12 cellular contexts compared by ENCODE assay signal in the genomic region with DNA sequence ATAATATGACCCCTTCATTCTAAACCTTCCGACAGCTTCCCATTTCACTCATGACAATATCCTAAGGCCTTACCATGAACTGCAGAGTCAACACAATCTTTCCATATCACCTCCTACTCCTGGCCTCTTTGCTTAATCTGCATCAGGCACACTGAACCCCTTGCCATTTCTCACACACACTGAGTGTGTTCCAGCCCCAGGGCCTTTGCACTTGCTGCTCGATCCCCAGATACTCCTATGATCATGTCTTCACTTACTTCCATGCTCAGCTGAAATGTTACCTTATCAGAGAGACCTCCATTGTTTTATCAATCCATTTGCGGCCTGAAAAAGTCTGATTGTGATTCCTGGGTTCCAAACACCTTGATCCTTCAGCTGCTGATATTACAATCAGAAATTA. TPM values are rescaled to one million over a fixed set of nuclear protein-coding genes. Genes with fewer than 3 reads are reported as not detected.
DNase-seq lines count a peak whose midpoint lies in the region; ATAC-seq, FAIRE-seq and TF ChIP-seq lines count a peak whose summit lies in the region.
"Had no signal": no experiment of that assay in that cellular context is flagged by ENCODE, and none has a peak within 500 bp of the region (broad histone marks: within the 10 kb centered on the region; RNA-seq: fewer than 3 reads in every experiment).

No MANE protein-coding gene starts in this region.

- no peak overlapping the region for H3K9ac ChIP-seq in endothelial cell of umbilical vein (replicated peaks; ENCODE audit: extremely low read depth, insufficient read depth, low read length)

- no peaks in the 10 kb centered on the region for H4K20me1 ChIP-seq in DOHH2 (ENCODE audit: control insufficient read depth, insufficient read depth, low read depth, low read length)
- H4K20me1 ChIP-seq in endothelial cell of umbilical vein (replicated peaks; ENCODE audit: control insufficient read depth, extremely low read depth, insufficient read depth, low read length) = no peaks in the 10 kb centered on the region

- no peak for TF ChIP-seq POLR2A in endothelial cell of umbilical vein (IDR thresholded peaks at IDR 0.05; ENCODE audit: low read depth, low read length)

- POLR2A ChIA-PET in endothelial cell of umbilical vein (lab: Charles Lee) = no interaction called here

- H3K4me2 ChIP-seq in DOHH2 (ENCODE audit: low read length) (peak overlapping the region; percentile 69), endothelial cell of umbilical vein (ENCODE audit: insufficient read depth, low read length) (no peak overlapping the region)

- ATAC-seq in RWPE2 (ENCODE audit: low read depth) (no peak), psoas muscle (no peak), GM19328 (IDR thresholded peaks at IDR 0.05; ENCODE audit: unreplicated experiment) (no peak), HG02759 (IDR thresholded peaks at IDR 0.05; ENCODE audit: unreplicated experiment) (no peak), HG03521 (IDR thresholded peaks at IDR 0.05; ENCODE audit: unreplicated experiment) (no peak)

- H3K79me2 ChIP-seq in DOHH2 (ENCODE audit: control insufficient read depth, low read length) = no peaks in the 10 kb centered on the region
- no peaks in the 10 kb centered on the region for H3K79me2 ChIP-seq in endothelial cell of umbilical vein (ENCODE audit: control insufficient read depth, insufficient read depth, low read length)

- H2AFZ ChIP-seq in endothelial cell of umbilical vein (ENCODE audit: low read depth, low read length) = no peak overlapping the region

- H3K27ac ChIP-seq in DOHH2 (ENCODE audit: low read depth, low read length) = peak overlapping the region; percentile 57; the same call in 1 of the 2 replicates
- peak overlapping the region; percentile 74 for H3K27ac ChIP-seq in RWPE2 (ENCODE audit: poor library complexity, severe bottlenecking)
- H3K27ac ChIP-seq in endothelial cell of umbilical vein (ENCODE audit: insufficient read depth, low read depth, low read length) = peak overlapping the region; percentile 55
- H3K27ac ChIP-seq in psoas muscle = peak overlapping the region; percentile 85
- H3K27ac ChIP-seq: SJCRH30 had no signal

- H3K36me3 ChIP-seq in DOHH2 (ENCODE audit: control insufficient read depth, low read length) (no peaks in the 10 kb centered on the region), RWPE2 (ENCODE audit: low read depth) (no peaks in the 10 kb centered on the region), endothelial cell of umbilical vein (ENCODE audit: control insufficient read depth in 2 of 2, extremely low read depth in 1 of 2, insufficient read depth in 2 of 2, low read length in 2 of 2) (no peaks in the 10 kb centered on the region), psoas muscle (ENCODE audit: insufficient read depth in 1 of 2, low read depth in 1 of 2) (no peaks in the 10 kb centered on the region)
- H3K36me3 ChIP-seq: SJCRH30 had no signal

- no TSS peak for BruUV-seq in endothelial cell of umbilical vein (replicated peaks; lab: Mats Ljungman, UMichigan)

- H3K27me3 ChIP-seq in DOHH2 (ENCODE audit: control insufficient read depth, low read length) = no peaks in the 10 kb centered on the region
- no peaks in the 10 kb centered on the region for H3K27me3 ChIP-seq in RWPE2 (ENCODE audit: insufficient read depth, poor library complexity, severe bottlenecking)
- H3K27me3 ChIP-seq in endothelial cell of umbilical vein (ENCODE audit: control insufficient read depth in 2 of 2, insufficient read depth in 2 of 2, low read length in 2 of 2) = no peaks in the 10 kb centered on the region
- H3K27me3 ChIP-seq in psoas muscle (ENCODE audit: insufficient read depth in 3 of 3, low read length in 2 of 3) = no peaks in the 10 kb centered on the region
- H3K27me3 ChIP-seq: SJCRH30 had no signal

- dilution Hi-C loops in endothelial cell of umbilical vein (cut with MboI; ENCODE audit: extremely low pct_ligation_motif_present, low sequenced_read_pairs) = no loop called here

- WGBS in psoas muscle, 3 donors = 62 to 83% (median 63%) methylated on average over 3 of the region's 3 CpGs

- FAIRE-seq in endothelial cell of umbilical vein (lab: Jason Lieb, UNC) = no peak

- TF ChIP-seq CTCF in DOHH2 (IDR thresholded peaks at IDR 0.05; ENCODE audit: low read depth, low read length, poor library complexity, severe bottlenecking) (no peak), RWPE2 (IDR thresholded peaks at IDR 0.05; ENCODE audit: poor library complexity, severe bottlenecking) (no peak), endothelial cell of umbilical vein (IDR thresholded peaks at IDR 0.05; ENCODE audit: extremely low read depth in 1 of 2, insufficient read depth in 1 of 2, low read depth in 1 of 2, low read length in 2 of 2) (no peak), psoas muscle (IDR thresholded peaks at IDR 0.05) (no peak)

- H3K9me1 ChIP-seq in endothelial cell of umbilical vein (replicated peaks; ENCODE audit: control insufficient read depth, extremely low read depth, insufficient read depth, low read length) = no peaks in the 10 kb centered on the region

- CTCF ChIA-PET in endothelial cell of umbilical vein (lab: Charles Lee) = interaction anchor here (0.7 to 1.5 kb wide), 4 partner anchors 11 to 118 kb away, joined by 3 to 5 read pairs (median 3); no protein-coding TSS in a partner anchor

- peaks cover 3% of the 10 kb centered on the region; the same call in 1 of the 2 replicates for H3F3A ChIP-seq in DOHH2 (ENCODE audit: control insufficient read depth, insufficient read depth)

- no peaks in the 10 kb centered on the region for H3K9me3 ChIP-seq in DOHH2 (ENCODE audit: control insufficient read depth, insufficient read depth, low read length)
- no peaks in the 10 kb centered on the region for H3K9me3 ChIP-seq in RWPE2 (ENCODE audit: severe bottlenecking)
- H3K9me3 ChIP-seq in endothelial cell of umbilical vein (replicated peaks; ENCODE audit: control insufficient read depth, insufficient read depth, low read length) = no peaks in the 10 kb centered on the region
- no peaks in the 10 kb centered on the region for H3K9me3 ChIP-seq in psoas muscle
- H3K9me3 ChIP-seq: SJCRH30 had no signal

- intact Hi-C loops in endothelial cell of umbilical vein (cut with micrococcal nuclease) = loop anchor here (1.0 kb wide), 3 partner anchors 41 to 141 kb away; partner anchors contain the start of gene ETS2
- intact Hi-C loops in psoas muscle (cut with DNase I) = loop anchor here (1.0 to 5.0 kb wide), 4 partner anchors 40 to 52 kb away; partner anchors contain the start of gene ETS2 (in 1 of the 2)

- peaks cover 55% of the 10 kb centered on the region for H3K4me1 ChIP-seq in DOHH2 (ENCODE audit: control insufficient read depth, low read length)
- peaks cover 25% of the 10 kb centered on the region for H3K4me1 ChIP-seq in RWPE2 (ENCODE audit: insufficient read depth, poor library complexity, severe bottlenecking)
- H3K4me1 ChIP-seq in endothelial cell of umbilical vein (ENCODE audit: control insufficient read depth, extremely low read depth, insufficient read depth, low read length) = peaks cover 41% of the 10 kb centered on the region
- peaks cover 24% of the 10 kb centered on the region for H3K4me1 ChIP-seq in psoas muscle

- DNase-seq in RWPE2 (ENCODE audit: low spot score) = no peak
- no peak for DNase-seq in endothelial cell of umbilical vein (ENCODE audit: low read depth, low spot score)
- no peak for DNase-seq in psoas muscle
- DNase-seq: C1 segment of cervical spinal cord, Kasumi-1, NCI-H187 treated with DMSO at 0.1 percent for 48 hours, OCI-M1 had no signal

- no peaks in the 10 kb centered on the region for H3K9me2 ChIP-seq in DOHH2 (replicated peaks; ENCODE audit: control insufficient read depth, low read length)

- no peak overlapping the region for H3K4me3 ChIP-seq in DOHH2 (ENCODE audit: low read length)
- H3K4me3 ChIP-seq in RWPE2 (ENCODE audit: severe bottlenecking) = no peak overlapping the region
- H3K4me3 ChIP-seq in endothelial cell of umbilical vein (replicated peaks in 1 of 3; ENCODE audit: insufficient read depth in 1 of 3, low read depth in 1 of 3, low read length in 3 of 3) = no peak overlapping the region
- H3K4me3 ChIP-seq in psoas muscle = peak overlapping the region; percentile 47
- H3K4me3 ChIP-seq: SJCRH30 had no signal

TF ChIP-seq in endothelial cell of umbilical vein, 7 proteins besides CTCF, POLR2A, EP300 and RAD21:
- TF ChIP-seq POLR2AphosphoS5 (IDR thresholded peaks at IDR 0.05; ENCODE audit: insufficient read depth, low read depth, low read length) (no peak), MYC (IDR thresholded peaks at IDR 0.05; ENCODE audit: low read depth, low read length) (no peak), JUN (IDR thresholded peaks at IDR 0.05; ENCODE audit: borderline replicate concordance, insufficient read depth, insufficient read length, low read depth) (no peak), MAX (IDR thresholded peaks at IDR 0.05; ENCODE audit: insufficient read depth, insufficient read length) (no peak), GATA2 (IDR thresholded peaks at IDR 0.05; ENCODE audit: insufficient read depth, insufficient read length, low read depth, low read length) (no peak), FOS (IDR thresholded peaks at IDR 0.05; ENCODE audit: borderline replicate concordance, insufficient read depth, low read length) (no peak), EZH2 (IDR thresholded peaks at IDR 0.05; ENCODE audit: borderline replicate concordance, low read depth, low read length, severe bottlenecking) (no peak)

RNA-seq across cellular contexts. Expression of gene ETS2, which starts 47.0 kb away (rescaled TPM):
- total RNA-seq in endothelial cell of umbilical vein (42.1 and 54.5 TPM in 2 replicates), psoas muscle (100 to 1,000 TPM in 1 of 4 donors, 10 to 100 TPM in 3; 37.0 to 494 (median 96.6) TPM)
- polyA plus RNA-seq in endothelial cell of umbilical vein (14.3 and 16.3 TPM in 2 replicates), psoas muscle (100 to 1,000 TPM in 1 of 3 donors, 10 to 100 TPM in 2; 43.4 to 115 (median 57.8) TPM)
- 19.5 and 21.1 TPM in 2 replicates for polyA plus RNA-seq in endothelial cell of umbilical vein (2011; cell fraction: cytosol; rRNA removed)
- 38.9 and 39.4 TPM in 2 replicates for polyA plus RNA-seq in endothelial cell of umbilical vein (2011; cell fraction: nucleus; rRNA removed)
- polyA plus RNA-seq in endothelial cell of umbilical vein (2012) = 21.6 and 28.1 TPM in 2 replicates
- 22.2 and 22.3 TPM in 2 replicates for polyA minus RNA-seq in endothelial cell of umbilical vein
- polyA minus RNA-seq in endothelial cell of umbilical vein (2011; cell fraction: cytosol; rRNA and poly(A)+ RNA removed) = 22.4 TPM
- 17.9 and 19.1 TPM in 2 replicates for polyA minus RNA-seq in endothelial cell of umbilical vein (2011; cell fraction: nucleus; rRNA and poly(A)+ RNA removed)
